In genomic region chr19:41353466-41354342, GRCh38 we compare ENCODE assay signal across 8 cellular contexts. TPM values are rescaled to one million over a fixed set of nuclear protein-coding genes. Genes with fewer than 3 reads are reported as not detected.
DNase-seq lines count a peak whose midpoint lies in the region; ATAC-seq and TF ChIP-seq lines count a peak whose summit lies in the region.

Gene TGFB1, minus strand, starts transcription at chr19:41353922. Its CDS starts 878 bp downstream, at chr19:41353044.

- peak; percentile 48 for ATAC-seq in GM19438 (IDR thresholded peaks at IDR 0.05; ENCODE audit: low read depth, unreplicated experiment)
- ATAC-seq in thoracic aorta (ENCODE audit: insufficient number of reproducible peaks, low FRiP score, low read depth): peak; percentile 46

- H3K4me1 ChIP-seq in HUES6 (ENCODE audit: control insufficient read depth, insufficient read depth, low read length) (peaks cover 10% of the 10 kb centered on the region), thoracic aorta (ENCODE audit: control insufficient read depth in 1 of 2, low read depth in 2 of 2) (peaks cover 0 to 20% of the 10 kb centered on the region in 2 donors)

- peak within 1 kb of the TSS; percentile 88 for H3K27ac Mint-ChIP-seq in activated naive CD4-positive, alpha-beta T cell treated with anti-CD3 and anti-CD28 coated beads, Interleukin-2, amount 50 U/mL, for 24 hours
- H3K27ac Mint-ChIP-seq in osteocyte (ENCODE audit: unreplicated experiment): peak within 1 kb of the TSS; percentile 91

- H3K9me3 Mint-ChIP-seq in activated naive CD4-positive, alpha-beta T cell treated with anti-CD3 and anti-CD28 coated beads, Interleukin-2, amount 50 U/mL, for 24 hours: no peaks in the 10 kb centered on the region
- no peaks in the 10 kb centered on the region for H3K9me3 Mint-ChIP-seq in osteocyte (ENCODE audit: unreplicated experiment)

- peak; percentile 84 for DNase-seq in SKM-1 treated with dmso at 0.1 percent for 144 hours (lab: John Stamatoyannopoulos, UW; ENCODE audit: unreplicated experiment)
- peak; percentile 94 for DNase-seq in glomerular visceral epithelial cell (ENCODE audit: extremely low spot score)
- DNase-seq in osteocyte (ENCODE audit: extremely low spot score, unreplicated experiment): peak; percentile 96
- peak; percentile 49 for DNase-seq in thoracic aorta (ENCODE audit: low spot score)

- peaks cover 63% of the 10 kb centered on the region for H3K4me1 Mint-ChIP-seq in activated naive CD4-positive, alpha-beta T cell treated with anti-CD3 and anti-CD28 coated beads, Interleukin-2, amount 50 U/mL, for 24 hours
- H3K4me1 Mint-ChIP-seq in osteocyte (ENCODE audit: unreplicated experiment): peaks cover 25% of the 10 kb centered on the region

- H3K9me3 ChIP-seq in HUES6 (ENCODE audit: control insufficient read depth, insufficient read depth, low read depth, low read length): no peaks in the 10 kb centered on the region
- no peaks in the 10 kb centered on the region for H3K9me3 ChIP-seq in thoracic aorta

- peak within 1 kb of the TSS; percentile 95 for H3K4me3 ChIP-seq in HUES6 (ENCODE audit: low read depth, low read length)
- H3K4me3 ChIP-seq in thoracic aorta: peak within 1 kb of the TSS; percentile 98

- no peaks in the 10 kb centered on the region for H3K27me3 Mint-ChIP-seq in activated naive CD4-positive, alpha-beta T cell treated with anti-CD3 and anti-CD28 coated beads, Interleukin-2, amount 50 U/mL, for 24 hours
- no peaks in the 10 kb centered on the region for H3K27me3 Mint-ChIP-seq in osteocyte (ENCODE audit: unreplicated experiment)

- peaks cover 3% of the 10 kb centered on the region for H3K36me3 Mint-ChIP-seq in activated naive CD4-positive, alpha-beta T cell treated with anti-CD3 and anti-CD28 coated beads, Interleukin-2, amount 50 U/mL, for 24 hours
- H3K36me3 Mint-ChIP-seq in osteocyte (ENCODE audit: unreplicated experiment): no peaks in the 10 kb centered on the region

- no peaks in the 10 kb centered on the region; the same call in 1 of the 2 replicates for H3K36me3 ChIP-seq in HUES6 (ENCODE audit: control insufficient read depth, insufficient read depth, low read length)
- no peaks in the 10 kb centered on the region for H3K36me3 ChIP-seq in thoracic aorta

- no peak within 1 kb of the TSS for H3K27ac ChIP-seq in C4-2B
- H3K27ac ChIP-seq in HUES6 (ENCODE audit: low read depth, low read length): peak within 1 kb of the TSS; percentile 43; the same call in 1 of the 2 replicates
- H3K27ac ChIP-seq in thoracic aorta: peak within 1 kb of the TSS; percentile 79 to 89

- peak within 1 kb of the TSS; percentile 95 for H3K4me3 Mint-ChIP-seq in activated naive CD4-positive, alpha-beta T cell treated with anti-CD3 and anti-CD28 coated beads, Interleukin-2, amount 50 U/mL, for 24 hours
- peak within 1 kb of the TSS; percentile 97 for H3K4me3 Mint-ChIP-seq in osteocyte (ENCODE audit: unreplicated experiment)

- H3K27me3 ChIP-seq in HUES6 (ENCODE audit: control insufficient read depth, insufficient read depth, low read length): peaks cover 31% of the 10 kb centered on the region
- no peaks in the 10 kb centered on the region for H3K27me3 ChIP-seq in thoracic aorta (replicated peaks; ENCODE audit: insufficient read depth)

- H3K9ac ChIP-seq in HUES6 (ENCODE audit: low read length): peak within 1 kb of the TSS; percentile 84

- peak; percentile 69 for TF ChIP-seq CTCF in C4-2B (conservative IDR thresholded peaks at IDR 0.05)
- TF ChIP-seq CTCF in osteocyte (IDR thresholded peaks at IDR 0.05): peak; percentile 96
- peak; percentile 91 for TF ChIP-seq CTCF in thoracic aorta (IDR thresholded peaks at IDR 0.05)

RNA-seq across cellular contexts. Expression of gene TGFB1, which starts in this region (rescaled TPM):
- total RNA-seq in osteocyte: 244 and 255 TPM in 2 replicates
- 10 to 100 TPM; 55.1 to 69.6 TPM for total RNA-seq in thoracic aorta
